Comparison of ENCODE assay signal across 16 cellular contexts in the genomic region with DNA sequence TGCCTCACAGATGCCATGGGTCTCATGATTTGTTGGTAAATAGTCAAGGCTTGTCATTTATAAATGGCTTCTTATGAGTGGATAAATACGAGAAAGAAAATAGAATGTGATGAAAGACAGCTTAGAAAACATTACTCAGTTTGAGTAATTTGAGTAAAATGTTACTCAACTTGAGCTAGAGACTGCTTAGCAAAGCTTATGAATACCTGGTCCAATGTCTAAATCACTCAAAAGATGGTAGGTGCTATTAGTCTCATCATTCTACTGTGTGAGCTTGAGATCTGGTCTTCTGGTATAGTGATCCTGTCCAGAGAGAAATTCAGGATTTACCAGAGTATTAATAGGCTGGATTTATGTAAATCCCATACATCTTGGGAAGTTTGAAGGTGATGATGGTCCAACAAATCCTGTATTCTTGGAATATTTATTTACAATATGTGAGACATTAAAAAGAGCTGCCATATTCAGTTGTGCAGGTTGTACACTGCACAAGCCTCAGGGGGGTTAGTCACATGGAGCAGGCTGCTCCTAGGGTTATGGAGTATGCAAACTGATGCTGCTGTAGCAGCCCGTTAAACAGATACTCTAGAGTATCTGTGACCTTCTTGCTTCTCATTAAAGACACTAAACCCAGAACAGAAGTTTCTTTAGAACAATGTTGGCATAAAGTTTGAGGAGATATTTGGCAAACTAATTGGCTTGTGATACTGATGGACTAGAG.
"Had no signal": no experiment of that assay in that cellular context is flagged by ENCODE, and none has a peak within 500 bp of the region (broad histone marks: within the 10 kb centered on the region; RNA-seq: fewer than 3 reads in every experiment).

No MANE protein-coding gene starts in this region.

- FAIRE-seq: colon had no signal

- DNase-seq: activated CD4-positive, alpha-beta memory T cell treated with anti-CD3 and anti-CD28 coated beads for 36 hours; activated CD4-positive, alpha-beta T cell treated with anti-CD3 and anti-CD28 coated beads for 36 hours; activated T-cell treated with anti-CD3 and anti-CD28 coated beads for 4 hours; erythroblast; glutamatergic neuron; left colon; lower lobe of right lung; occipital lobe; retina; stimulated activated CD4-positive, alpha-beta T cell treated with anti-CD3 and anti-CD28 coated beads, Interleukin-12 subunit alpha, Interleukin-12 subunit beta, amount 100 ng/mL, for 4 hours; T-cell; tibial artery had no signal

- H3K9me3 ChIP-seq: lower lobe of right lung, tibial artery had no signal

- H3K9me3 Mint-ChIP-seq: activated CD4-positive, alpha-beta memory T cell treated with anti-CD3 and anti-CD28 coated beads for 36 hours; mesothelial cell of epicardium; T-cell; WTC11 had no signal

- H3K4me1 Mint-ChIP-seq: activated CD4-positive, alpha-beta T cell treated with anti-CD3 and anti-CD28 coated beads for 36 hours had no signal

- ATAC-seq: activated CD4-positive, alpha-beta T cell treated with anti-CD3 and anti-CD28 coated beads for 36 hours; lower lobe of right lung; T-cell; WTC11 had no signal

- H3K4me3 Mint-ChIP-seq: activated CD4-positive, alpha-beta memory T cell treated with anti-CD3 and anti-CD28 coated beads for 36 hours; activated CD4-positive, alpha-beta T cell treated with anti-CD3 and anti-CD28 coated beads for 36 hours; activated naive CD8-positive, alpha-beta T cell; mesothelial cell of epicardium; T-cell; WTC11 had no signal

- H3K36me3 Mint-ChIP-seq: activated CD4-positive, alpha-beta memory T cell treated with anti-CD3 and anti-CD28 coated beads for 36 hours; activated naive CD8-positive, alpha-beta T cell; mesothelial cell of epicardium; T-cell; WTC11 had no signal

- H3K27ac Mint-ChIP-seq: activated CD4-positive, alpha-beta memory T cell treated with anti-CD3 and anti-CD28 coated beads for 36 hours; activated CD4-positive, alpha-beta T cell treated with anti-CD3 and anti-CD28 coated beads for 36 hours; activated naive CD8-positive, alpha-beta T cell; mesothelial cell of epicardium; T-cell; WTC11 had no signal

- H3K27me3 ChIP-seq: tibial artery had no signal

- H3K4me3 ChIP-seq: lower lobe of right lung, tibial artery had no signal

- H3K36me3 ChIP-seq: lower lobe of right lung, tibial artery had no signal

- H3K27ac ChIP-seq: lower lobe of right lung had no signal
